ENCODE assay signal across 26 cellular contexts in the genomic region with DNA sequence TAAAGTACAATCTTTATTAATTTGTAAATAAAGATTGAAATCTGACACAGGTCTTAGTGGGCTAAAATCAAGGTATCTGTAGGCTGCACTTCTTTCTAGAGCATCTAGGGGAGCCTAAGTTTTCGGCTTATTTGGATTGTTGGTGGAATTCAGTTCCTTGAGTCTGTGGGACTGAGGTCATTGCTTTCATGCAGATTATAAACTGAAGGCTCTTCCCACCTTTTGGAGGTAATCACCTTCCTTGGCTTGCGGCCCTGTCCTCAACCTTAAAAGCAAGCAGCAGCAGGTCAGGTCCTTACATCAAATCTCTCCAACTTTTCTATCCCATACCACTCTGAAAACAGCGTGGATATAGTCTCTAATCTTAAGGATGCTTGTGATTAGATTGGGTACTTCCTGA.
"Had no signal": no experiment of that assay in that cellular context is flagged by ENCODE, and none has a peak within 500 bp of the region (broad histone marks: within the 10 kb centered on the region; RNA-seq: fewer than 3 reads in every experiment).

No MANE protein-coding gene starts in this region.

- H3K27me3 ChIP-seq: dorsolateral prefrontal cortex, gastrocnemius medialis, hepatocyte, ovary, right lobe of liver, tibial nerve, upper lobe of left lung had no signal

- H3K4me1 Mint-ChIP-seq: natural killer cell had no signal

- H3K4me3 Mint-ChIP-seq: natural killer cell; stimulated activated naive B cell treated with anti-CD40 and anti-IgM and Interleukin-4, amounts not matched to agents 10 μg/mL and 1 μg/mL and 100 μg/mL, for 72 hours; stimulated activated naive CD8-positive, alpha-beta T cell treated with anti-CD3 and anti-CD28 coated beads, Interleukin-15, Interleukin-2, amounts not matched to agents 100 ng/mL and 50 ng/mL, for 24 hours had no signal

- H3K4me1 ChIP-seq: gastrocnemius medialis, lower lobe of right lung, psoas muscle, right lobe of liver, tibial nerve, upper lobe of left lung had no signal

- H3K4me3 ChIP-seq: dorsolateral prefrontal cortex, gastrocnemius medialis, hepatocyte, lower lobe of right lung, ovary, psoas muscle, right lobe of liver, thoracic aorta, tibial nerve, upper lobe of left lung had no signal

- H3K79me2 ChIP-seq: hepatocyte had no signal

- H3K27ac ChIP-seq: dorsolateral prefrontal cortex, epithelial cell of prostate, gastrocnemius medialis, hepatocyte, lower lobe of right lung, ovary, psoas muscle, right lobe of liver, thoracic aorta, tibial nerve, upper lobe of left lung had no signal

- H2AFZ ChIP-seq: hepatocyte had no signal

- H3K4me2 ChIP-seq: hepatocyte had no signal

- H3K9me3 ChIP-seq: gastrocnemius medialis, lower lobe of right lung, ovary, psoas muscle, right lobe of liver, thoracic aorta, tibial nerve, upper lobe of left lung had no signal

- H3K36me3 Mint-ChIP-seq: natural killer cell had no signal

- FAIRE-seq: keratinocyte, small intestine, urothelium cell line had no signal

- H3K9me3 Mint-ChIP-seq: natural killer cell; stimulated activated naive CD8-positive, alpha-beta T cell treated with anti-CD3 and anti-CD28 coated beads, Interleukin-15, Interleukin-2, amounts not matched to agents 100 ng/mL and 50 ng/mL, for 24 hours had no signal

- H3K36me3 ChIP-seq: gastrocnemius medialis, lower lobe of right lung, ovary, right lobe of liver, thoracic aorta, tibial nerve, upper lobe of left lung had no signal

- H3K27ac Mint-ChIP-seq: natural killer cell; stimulated activated naive CD8-positive, alpha-beta T cell treated with anti-CD3 and anti-CD28 coated beads, Interleukin-15, Interleukin-2, amounts not matched to agents 100 ng/mL and 50 ng/mL, for 24 hours had no signal

- DNase-seq: dorsolateral prefrontal cortex; effector CD4-positive, alpha-beta T cell; foreskin fibroblast; gastrocnemius medialis; head of caudate nucleus; left ventricle myocardium superior; lower lobe of right lung; natural killer cell; occipital lobe; ovary; posterior cingulate gyrus; psoas muscle; retina; right lobe of liver; stimulated activated CD4-positive, alpha-beta T cell treated with anti-CD3 and anti-CD28 coated beads, Interleukin-15, amount 100 ng/mL, for 24 hours; stimulated activated CD4-positive, alpha-beta T cell treated with anti-CD3 and anti-CD28 coated beads, Interleukin-2, amount 100 ng/mL, for 48 hours; stimulated activated naive B cell treated with anti-CD40 and anti-IgM and Interleukin-4, amounts not matched to agents 10 μg/mL and 1 μg/mL and 100 μg/mL, for 72 hours; upper lobe of left lung had no signal
